ENCODE assay signal across 27 cellular contexts in the genomic region with DNA sequence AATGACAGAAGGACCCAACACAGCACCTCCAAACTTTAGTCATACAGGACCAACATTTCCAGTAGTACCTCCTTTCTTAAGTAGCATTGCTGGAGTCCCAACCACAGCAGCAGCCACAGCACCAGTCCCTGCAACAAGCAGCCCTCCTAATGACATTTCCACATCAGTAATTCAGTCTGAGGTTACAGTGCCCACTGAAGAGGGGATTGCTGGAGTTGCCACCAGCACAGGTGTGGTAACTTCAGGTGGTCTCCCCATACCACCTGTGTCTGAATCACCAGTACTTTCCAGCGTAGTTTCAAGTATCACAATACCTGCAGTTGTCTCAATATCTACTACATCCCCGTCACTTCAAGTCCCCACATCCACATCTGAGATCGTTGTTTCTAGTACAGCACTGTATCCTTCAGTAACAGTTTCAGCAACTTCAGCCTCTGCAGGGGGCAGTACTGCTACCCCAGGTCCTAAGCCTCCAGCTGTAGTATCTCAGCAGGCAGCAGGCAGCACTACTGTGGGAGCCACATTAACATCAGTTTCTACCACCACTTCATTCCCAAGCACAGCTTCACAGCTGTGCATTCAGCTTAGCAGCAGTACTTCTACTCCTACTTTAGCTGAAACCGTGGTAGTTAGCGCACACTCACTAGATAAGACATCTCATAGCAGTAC.
DNase-seq lines count a peak whose midpoint lies in the region; ATAC-seq, FAIRE-seq and TF ChIP-seq lines count a peak whose summit lies in the region.
"Had no signal": no experiment of that assay in that cellular context is flagged by ENCODE, and none has a peak within 500 bp of the region (broad histone marks: within the 10 kb centered on the region; RNA-seq: fewer than 3 reads in every experiment).

No MANE protein-coding gene starts in this region.

- DNase-seq in activated T-cell treated with anti-CD3 and anti-CD28 coated beads, Interleukin-2, amount 50 U/mL, for 24 hours, result no peak
- DNase-seq in activated T-cell treated with anti-CD3 and anti-CD28 coated beads for 4 hours, result no peak
- DNase-seq in HFFc6, result no peak
- DNase-seq in astrocyte (ENCODE audit: low read depth), result no peak
- no peak for DNase-seq in naive thymus-derived CD8-positive, alpha-beta T cell
- no peak for DNase-seq in mucosa of gallbladder (ENCODE audit: low spot score)
- no peak for DNase-seq in NCI-H2081 (lab: John Stamatoyannopoulos, UW)
- DNase-seq: 8988T; activated B cell treated with CpG ODN at 0.5 μM for 24 hours; activated CD4-positive, alpha-beta T cell treated with anti-CD3 and anti-CD28 coated beads, Interleukin-2, amount 50 U/mL, for 48 hours; activated CD8-positive, alpha-beta memory T cell treated with anti-CD3 and anti-CD28 coated beads, Interleukin-2, amount 50 U/mL, for 48 hours; activated gamma-delta T cell treated with Interleukin-2 at 50 U/mL for 16 hours; AML-193; DMS79; GF-D8; NCI-H1092; NCI-H187 treated with DMSO at 0.1 percent for 48 hours; NCI-H2227 treated with DMSO at 0.1 percent for 48 hours; right cardiac atrium; stimulated activated CD4-positive, alpha-beta T cell treated with anti-CD3 and anti-CD28 coated beads, Interleukin-4, amount 100 ng/mL, for 24 hours; stimulated activated naive CD8-positive, alpha-beta T cell treated with anti-CD3 and anti-CD28 coated beads, Interleukin-15, Interleukin-2, amounts not matched to agents 100 U/mL and 50 U/mL, for 24 hours; T1000; thyroid gland had no signal

- H3K27me3 ChIP-seq in astrocyte (ENCODE audit: insufficient read depth, low read length), result no peaks in the 10 kb centered on the region
- H3K27me3 ChIP-seq: neural progenitor cell, thyroid gland had no signal

- H3K36me3 Mint-ChIP-seq in activated T-cell treated with anti-CD3 and anti-CD28 coated beads, Interleukin-2, amount 50 U/mL, for 24 hours (ENCODE audit: low read depth), result peaks cover 96% of the 10 kb centered on the region
- peaks cover 61% of the 10 kb centered on the region for H3K36me3 Mint-ChIP-seq in HFFc6 (ENCODE audit: low read depth)
- H3K36me3 Mint-ChIP-seq in astrocyte (ENCODE audit: low read depth, unreplicated experiment), result peaks cover 24% of the 10 kb centered on the region
- peaks cover 12 to 98% (median 35%) of the 10 kb centered on the region in 3 donors for H3K36me3 Mint-ChIP-seq in naive thymus-derived CD8-positive, alpha-beta T cell

- H3K4me1 ChIP-seq in astrocyte (ENCODE audit: insufficient read depth, low read length), result no peaks in the 10 kb centered on the region
- H3K4me1 ChIP-seq: neural progenitor cell, thyroid gland had no signal

- no peak overlapping the region for H3K4me3 ChIP-seq in astrocyte (ENCODE audit: insufficient read depth, low read depth, low read length)
- H3K4me3 ChIP-seq: GM23338, neural progenitor cell, thyroid gland had no signal

- H3K9ac ChIP-seq in astrocyte (ENCODE audit: low read length), result no peak overlapping the region
- H3K9ac ChIP-seq: neural progenitor cell had no signal

- FAIRE-seq in astrocyte (lab: Jason Lieb, UNC), result peak; percentile 20
- FAIRE-seq: keratinocyte had no signal

- H3K9me3 Mint-ChIP-seq in activated T-cell treated with anti-CD3 and anti-CD28 coated beads, Interleukin-2, amount 50 U/mL, for 24 hours, result no peaks in the 10 kb centered on the region
- no peaks in the 10 kb centered on the region for H3K9me3 Mint-ChIP-seq in HFFc6
- no peaks in the 10 kb centered on the region for H3K9me3 Mint-ChIP-seq in astrocyte (ENCODE audit: unreplicated experiment)
- H3K9me3 Mint-ChIP-seq in naive thymus-derived CD8-positive, alpha-beta T cell, result no peaks in the 10 kb centered on the region
- H3K9me3 Mint-ChIP-seq: activated B cell treated with CpG ODN at 0.5 μM for 24 hours, GM23338, neural progenitor cell had no signal

- TF ChIP-seq CTCF in HFFc6 (IDR thresholded peaks at IDR 0.05) (no peak), astrocyte (IDR thresholded peaks at IDR 0.05; ENCODE audit: insufficient read depth, low read depth, low read length) (no peak)

- no peak overlapping the region for H3K4me3 Mint-ChIP-seq in activated T-cell treated with anti-CD3 and anti-CD28 coated beads, Interleukin-2, amount 50 U/mL, for 24 hours
- H3K4me3 Mint-ChIP-seq in HFFc6, result no peak overlapping the region
- H3K4me3 Mint-ChIP-seq in astrocyte (ENCODE audit: unreplicated experiment), result no peak overlapping the region
- H3K4me3 Mint-ChIP-seq in naive thymus-derived CD8-positive, alpha-beta T cell, result no peak overlapping the region
- H3K4me3 Mint-ChIP-seq: activated B cell treated with CpG ODN at 0.5 μM for 24 hours, GM23338, neural progenitor cell had no signal

- H2AFZ ChIP-seq in astrocyte (ENCODE audit: low read depth, low read length), result no peak overlapping the region
- H2AFZ ChIP-seq: GM23338, neural progenitor cell had no signal

- no peaks in the 10 kb centered on the region for H3K27me3 Mint-ChIP-seq in activated T-cell treated with anti-CD3 and anti-CD28 coated beads, Interleukin-2, amount 50 U/mL, for 24 hours
- H3K27me3 Mint-ChIP-seq in HFFc6 (ENCODE audit: insufficient read depth), result no peaks in the 10 kb centered on the region; the same call in 1 of the 2 replicates
- no peaks in the 10 kb centered on the region for H3K27me3 Mint-ChIP-seq in astrocyte (ENCODE audit: low read depth, unreplicated experiment)
- no peaks in the 10 kb centered on the region for H3K27me3 Mint-ChIP-seq in naive thymus-derived CD8-positive, alpha-beta T cell
- H3K27me3 Mint-ChIP-seq: activated B cell treated with CpG ODN at 0.5 μM for 24 hours had no signal

- POLR2A ChIA-PET in naive thymus-derived CD8-positive, alpha-beta T cell (lab: Charles Lee), result interaction anchor here (0.5 kb wide), 1 partner anchor 717 kb away, joined by 3 read pairs; no protein-coding TSS in a partner anchor

- H3K79me2 ChIP-seq in astrocyte (ENCODE audit: insufficient read depth, low read length), result no peaks in the 10 kb centered on the region

- H3K27ac ChIP-seq in astrocyte (ENCODE audit: low read depth, low read length), result no peak overlapping the region
- H3K27ac ChIP-seq: neural progenitor cell, thyroid gland had no signal

- no peaks in the 10 kb centered on the region for H3K9me3 ChIP-seq in astrocyte (ENCODE audit: insufficient read depth, low read depth, low read length)
- H3K9me3 ChIP-seq: thyroid gland had no signal

- no peak for ATAC-seq in naive thymus-derived CD8-positive, alpha-beta T cell
- ATAC-seq in HG02840 (IDR thresholded peaks at IDR 0.05; ENCODE audit: low FRiP score, unreplicated experiment), result no peak
- ATAC-seq: GM23338; stimulated activated naive CD8-positive, alpha-beta T cell treated with anti-CD3 and anti-CD28 coated beads, Interleukin-15, Interleukin-2, amounts not matched to agents 100 U/mL and 50 U/mL, for 24 hours had no signal

- no peak overlapping the region for H3K4me2 ChIP-seq in astrocyte (ENCODE audit: low read length)
- H3K4me2 ChIP-seq: GM23338, neural progenitor cell had no signal

- peaks cover 6% of the 10 kb centered on the region for H3K4me1 Mint-ChIP-seq in activated T-cell treated with anti-CD3 and anti-CD28 coated beads, Interleukin-2, amount 50 U/mL, for 24 hours (ENCODE audit: low read depth)
- H3K4me1 Mint-ChIP-seq in HFFc6 (ENCODE audit: low read depth) (peaks cover 11% of the 10 kb centered on the region), astrocyte (ENCODE audit: low read depth, unreplicated experiment) (peaks cover 10% of the 10 kb centered on the region)
- no peaks in the 10 kb centered on the region for H3K4me1 Mint-ChIP-seq in naive thymus-derived CD8-positive, alpha-beta T cell
- H3K4me1 Mint-ChIP-seq: activated B cell treated with CpG ODN at 0.5 μM for 24 hours, GM23338, neural progenitor cell had no signal

- peaks cover 76% of the 10 kb centered on the region for H3K36me3 ChIP-seq in astrocyte (ENCODE audit: insufficient read depth, low read length)

- H4K20me1 ChIP-seq in astrocyte (ENCODE audit: insufficient read depth, low read length), result no peaks in the 10 kb centered on the region

- peak overlapping the region; percentile 58 for H3K27ac Mint-ChIP-seq in activated T-cell treated with anti-CD3 and anti-CD28 coated beads, Interleukin-2, amount 50 U/mL, for 24 hours
- peak overlapping the region; percentile 23; the same call in 1 of the 2 replicates for H3K27ac Mint-ChIP-seq in HFFc6
- no peak overlapping the region for H3K27ac Mint-ChIP-seq in astrocyte (ENCODE audit: unreplicated experiment)
- H3K27ac Mint-ChIP-seq in naive thymus-derived CD8-positive, alpha-beta T cell, result peak overlapping the region in 6 of 10 donors; percentile 12 to 54 (median 23)
- H3K27ac Mint-ChIP-seq: activated B cell treated with CpG ODN at 0.5 μM for 24 hours, GM23338 had no signal
